In the genomic region with DNA sequence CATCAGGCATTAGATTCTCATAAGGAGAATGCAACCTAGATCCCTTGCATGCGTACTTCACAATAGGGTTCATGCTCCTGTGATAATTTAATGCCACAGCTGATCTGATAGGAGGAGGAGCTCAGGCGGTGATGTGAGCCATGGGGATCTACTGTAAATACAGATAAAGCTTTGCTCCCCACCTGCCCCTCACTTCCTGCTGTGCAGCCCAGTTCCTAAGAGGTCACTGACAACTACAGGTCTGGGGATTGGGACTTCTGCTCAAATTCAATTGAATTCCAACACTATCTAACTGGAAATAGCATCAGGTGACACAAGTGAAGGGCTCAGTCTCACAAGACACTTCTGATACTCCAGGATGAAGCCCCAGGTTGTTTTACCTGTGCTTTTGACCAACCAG, we compare ENCODE assay signal across 8 cellular contexts. TPM values are rescaled to one million over a fixed set of nuclear protein-coding genes. Genes with fewer than 3 reads are reported as not detected.
"Had no signal": no experiment of that assay in that cellular context is flagged by ENCODE, and none has a peak within 500 bp of the region (broad histone marks: within the 10 kb centered on the region; RNA-seq: fewer than 3 reads in every experiment).

No MANE protein-coding gene starts in this region.

RNA-seq across cellular contexts. Expression of a gene that starts 7.4 kb away (rescaled TPM):
- total RNA-seq: activated CD4-positive, alpha-beta memory T cell treated with anti-CD3 and anti-CD28 coated beads for 36 hours; activated CD4-positive, alpha-beta T cell treated with anti-CD3 and anti-CD28 coated beads for 36 hours; activated CD4-positive, alpha-beta T cell treated with anti-CD3 and anti-CD28 coated beads, Interleukin-2, amount 10 ng/mL, durations not matched to agents 24 days and 14 days; activated CD4-positive, alpha-beta T cell treated with anti-CD3 and anti-CD28 coated beads, Interleukin-2, amount 10 ng/mL, durations not matched to agents 7 days and 5 days; activated CD8-positive, alpha-beta memory T cell treated with anti-CD3 and anti-CD28 coated beads for 36 hours; T-helper 1 cell treated with Interleukin-12 subunit alpha and Interleukin-12 subunit beta and Interleukin-4 antibody, amounts not matched to agents 30 ng/mL and 1 ng/mL, for 36 hours; T-helper 2 cell treated with Interferon-gamma antibody and Interleukin-4, amounts not matched to agents 100 ng/mL and 5 ng/mL, for 36 hours had no signal

RNA-seq across cellular contexts. Expression of a gene that starts 51.7 kb away (rescaled TPM):
- total RNA-seq: activated CD4-positive, alpha-beta T cell treated with anti-CD3 and anti-CD28 coated beads for 36 hours; activated CD4-positive, alpha-beta T cell treated with anti-CD3 and anti-CD28 coated beads, Interleukin-2, amount 10 ng/mL, durations not matched to agents 24 days and 14 days; activated CD4-positive, alpha-beta T cell treated with anti-CD3 and anti-CD28 coated beads, Interleukin-2, amount 10 ng/mL, durations not matched to agents 7 days and 5 days; activated CD8-positive, alpha-beta memory T cell treated with anti-CD3 and anti-CD28 coated beads for 36 hours; activated CD8-positive, alpha-beta T cell treated with anti-CD3 and anti-CD28 coated beads for 36 hours; T-helper 1 cell treated with Interleukin-12 subunit alpha and Interleukin-12 subunit beta and Interleukin-4 antibody, amounts not matched to agents 30 ng/mL and 1 ng/mL, for 36 hours had no signal
